Comparison of ENCODE assay signal across 13 cellular contexts in the genomic region with DNA sequence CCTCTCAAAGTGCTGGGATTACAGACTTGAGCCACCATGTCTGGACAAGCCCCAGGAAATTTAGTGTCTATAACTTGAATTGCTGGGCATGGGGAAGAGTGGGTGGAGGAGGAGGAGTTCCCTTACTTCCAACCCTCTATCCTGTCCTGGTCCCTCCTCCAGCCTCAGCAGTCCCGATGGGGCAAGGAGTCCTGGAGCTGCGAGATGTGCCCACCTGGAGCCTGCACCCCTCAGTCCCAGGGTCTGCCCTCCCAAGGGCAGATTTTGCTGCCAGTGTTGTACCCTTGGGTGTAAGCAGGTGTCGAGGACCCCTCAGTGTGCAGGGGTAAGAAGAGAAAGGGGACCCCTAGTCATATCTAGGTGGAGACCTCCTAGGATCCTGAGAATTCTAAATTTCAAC. TPM values are rescaled to one million over a fixed set of nuclear protein-coding genes. Genes with fewer than 3 reads are reported as not detected.
DNase-seq lines count a peak whose midpoint lies in the region; ATAC-seq, FAIRE-seq and TF ChIP-seq lines count a peak whose summit lies in the region.
"Had no signal": no experiment of that assay in that cellular context is flagged by ENCODE, and none has a peak within 500 bp of the region (broad histone marks: within the 10 kb centered on the region; RNA-seq: fewer than 3 reads in every experiment).

No MANE protein-coding gene starts in this region.

- ATAC-seq in CD4-positive, CD25-positive, alpha-beta regulatory T cell (ENCODE audit: low read depth in 2 of 2), result no peak
- no peak for ATAC-seq in effector memory CD8-positive, alpha-beta T cell (replicated peaks)
- no peak for ATAC-seq in psoas muscle
- no peak for ATAC-seq in HG03108 (IDR thresholded peaks at IDR 0.05; ENCODE audit: unreplicated experiment)
- ATAC-seq: pancreas, SK-N-SH treated with all-trans-retinoic acid at 6 μM for 48 hours had no signal

- DNase-seq in CD4-positive, CD25-positive, alpha-beta regulatory T cell, result no peak
- DNase-seq in HL-60 (ENCODE audit: low read depth in 1 of 2, low spot score in 1 of 2) (no peak), psoas muscle (peak in 1 of 2 donors; percentile 14), GM19239 (ENCODE audit: insufficient read length, low spot score) (no peak)
- DNase-seq in effector memory CD8-positive, alpha-beta T cell, result no peak
- no peak for DNase-seq in activated CD8-positive, alpha-beta memory T cell treated with anti-CD3 and anti-CD28 coated beads, Interleukin-2, amount 50 U/mL, for 4 hours
- DNase-seq: amniotic stem cell, cortex of kidney, NCI-H226, pancreas had no signal

- H3K9me3 ChIP-seq in CD4-positive, CD25-positive, alpha-beta regulatory T cell (ENCODE audit: control insufficient read depth in 2 of 2, low read length in 2 of 2), result no peaks in the 10 kb centered on the region
- H3K9me3 ChIP-seq in psoas muscle, result no peaks in the 10 kb centered on the region
- H3K9me3 ChIP-seq: pancreas had no signal

- H3K27me3 Mint-ChIP-seq in CD4-positive, CD25-positive, alpha-beta regulatory T cell, result no peaks in the 10 kb centered on the region
- H3K27me3 Mint-ChIP-seq in effector memory CD8-positive, alpha-beta T cell, result no peaks in the 10 kb centered on the region

- no peak for FAIRE-seq in GM19239 (lab: Jason Lieb, UNC)
- FAIRE-seq: pancreas had no signal

- peaks cover 43% of the 10 kb centered on the region for H3K4me1 ChIP-seq in CD4-positive, CD25-positive, alpha-beta regulatory T cell (ENCODE audit: control insufficient read depth, insufficient read depth, low read length, poor library complexity, severe bottlenecking)
- peaks cover 36% of the 10 kb centered on the region for H3K4me1 ChIP-seq in psoas muscle

- intact Hi-C loops in psoas muscle (cut with DNase I), result no loop called here

- H3K4me3 ChIP-seq in CD4-positive, CD25-positive, alpha-beta regulatory T cell (ENCODE audit: low read depth, low read length), result no peak overlapping the region
- H3K4me3 ChIP-seq in HL-60 (replicated peaks; ENCODE audit: insufficient read depth, low read length), result peak overlapping the region; percentile 70; the same call in 1 of the 2 replicates
- H3K4me3 ChIP-seq in psoas muscle, result no peak overlapping the region
- H3K4me3 ChIP-seq: lung had no signal

- peaks cover 0 to under 1% (median 0%) of the 10 kb centered on the region in 7 donors for H3K9me3 Mint-ChIP-seq in CD4-positive, CD25-positive, alpha-beta regulatory T cell
- no peaks in the 10 kb centered on the region for H3K9me3 Mint-ChIP-seq in effector memory CD8-positive, alpha-beta T cell

- H3K27ac Mint-ChIP-seq in CD4-positive, CD25-positive, alpha-beta regulatory T cell, result peak overlapping the region in 2 of 3 donors; percentile 72 to 78
- peak overlapping the region; percentile 16 to 51 for H3K27ac Mint-ChIP-seq in effector memory CD8-positive, alpha-beta T cell

- peaks cover 20% of the 10 kb centered on the region for H3K36me3 Mint-ChIP-seq in CD4-positive, CD25-positive, alpha-beta regulatory T cell
- peaks cover 15% of the 10 kb centered on the region for H3K36me3 Mint-ChIP-seq in effector memory CD8-positive, alpha-beta T cell (ENCODE audit: insufficient read depth)

- no peak overlapping the region for H3K27ac ChIP-seq in CD4-positive, CD25-positive, alpha-beta regulatory T cell (ENCODE audit: insufficient read depth, low read length, poor library complexity, severe bottlenecking)
- H3K27ac ChIP-seq in HL-60 (replicated peaks) (peak overlapping the region; percentile 99), psoas muscle (peak overlapping the region; percentile 73)

- H3K4me3 Mint-ChIP-seq in CD4-positive, CD25-positive, alpha-beta regulatory T cell, result peak overlapping the region; percentile 44 to 95 (median 48)
- peak overlapping the region in 1 of 2 donors; percentile 42 for H3K4me3 Mint-ChIP-seq in effector memory CD8-positive, alpha-beta T cell

- peaks cover 13% of the 10 kb centered on the region for H3K36me3 ChIP-seq in CD4-positive, CD25-positive, alpha-beta regulatory T cell (ENCODE audit: control insufficient read depth, insufficient read depth, low read length)
- H3K36me3 ChIP-seq in psoas muscle (ENCODE audit: insufficient read depth in 1 of 2, low read depth in 1 of 2), result no peaks in the 10 kb centered on the region

- no peaks in the 10 kb centered on the region for H3K27me3 ChIP-seq in CD4-positive, CD25-positive, alpha-beta regulatory T cell (ENCODE audit: control insufficient read depth, insufficient read depth, low read length)
- H3K27me3 ChIP-seq in HL-60 (ENCODE audit: insufficient read depth, poor library complexity, severe bottlenecking) (no peaks in the 10 kb centered on the region), psoas muscle (ENCODE audit: insufficient read depth in 3 of 3, low read length in 2 of 3) (no peaks in the 10 kb centered on the region)
- H3K27me3 ChIP-seq: pancreas had no signal

- 78 to 93% (median 83%) methylated on average over 3 of the region's 3 CpGs for WGBS in psoas muscle, 3 donors

- peaks cover 6 to 69% (median 42%) of the 10 kb centered on the region in 4 donors for H3K4me1 Mint-ChIP-seq in CD4-positive, CD25-positive, alpha-beta regulatory T cell
- H3K4me1 Mint-ChIP-seq in effector memory CD8-positive, alpha-beta T cell (ENCODE audit: low read depth in 2 of 2), result peaks cover 43 to 46% of the 10 kb centered on the region in 2 donors

- TF ChIP-seq CTCF in HL-60 (IDR thresholded peaks at IDR 0.05; ENCODE audit: insufficient read depth, low read length) (no peak), psoas muscle (IDR thresholded peaks at IDR 0.05) (no peak)

RNA-seq across cellular contexts. Expression of gene VAMP8, which starts 2.8 kb away (rescaled TPM):
- 105 TPM for total RNA-seq in CD4-positive, CD25-positive, alpha-beta regulatory T cell
- polyA plus RNA-seq in CD4-positive, CD25-positive, alpha-beta regulatory T cell, result 100 to 1,000 TPM; 393 to 484 (median 437) TPM
- total RNA-seq in psoas muscle, result 10 to 100 TPM; 11.7 to 15.7 (median 12.4) TPM
- polyA plus RNA-seq in psoas muscle, result 10 to 100 TPM; 16.6 to 25.4 (median 23.2) TPM

RNA-seq across cellular contexts. Expression of gene VAMP5, which starts 4.0 kb away (rescaled TPM):
- 54.8 TPM for total RNA-seq in CD4-positive, CD25-positive, alpha-beta regulatory T cell
- 100 to 1,000 TPM; 155 to 215 (median 185) TPM for polyA plus RNA-seq in CD4-positive, CD25-positive, alpha-beta regulatory T cell
- total RNA-seq in psoas muscle, result 10 to 100 TPM; 58.1 to 95.0 (median 83.2) TPM
- 100 to 1,000 TPM; 106 to 149 (median 128) TPM for polyA plus RNA-seq in psoas muscle

RNA-seq across cellular contexts. Expression of gene RNF181, which starts 15.3 kb away (rescaled TPM):
- 47.0 TPM for total RNA-seq in CD4-positive, CD25-positive, alpha-beta regulatory T cell
- 100 to 1,000 TPM; 233 to 297 (median 251) TPM for polyA plus RNA-seq in CD4-positive, CD25-positive, alpha-beta regulatory T cell
- 100 to 1,000 TPM in 1 of 4 donors, 10 to 100 TPM in 3; 84.7 to 107 (median 90.0) TPM for total RNA-seq in psoas muscle
- 100 to 1,000 TPM; 156 to 212 (median 184) TPM for polyA plus RNA-seq in psoas muscle

RNA-seq across cellular contexts. Expression of gene GGCX, which starts 18.9 kb away (rescaled TPM):
- 20.0 TPM for total RNA-seq in CD4-positive, CD25-positive, alpha-beta regulatory T cell
- 10 to 100 TPM; 16.7 to 28.1 (median 17.7) TPM for polyA plus RNA-seq in CD4-positive, CD25-positive, alpha-beta regulatory T cell
- 10 to 100 TPM; 20.1 to 25.3 (median 22.1) TPM for total RNA-seq in psoas muscle
- 10 to 100 TPM; 19.0 to 35.6 (median 30.7) TPM for polyA plus RNA-seq in psoas muscle

RNA-seq across cellular contexts. Expression of gene TMEM150A, which starts 22.3 kb away (rescaled TPM):
- 4.9 TPM for total RNA-seq in CD4-positive, CD25-positive, alpha-beta regulatory T cell
- polyA plus RNA-seq in CD4-positive, CD25-positive, alpha-beta regulatory T cell, result 10 to 100 TPM in 1 of 4 donors, 1 to 10 TPM in 3; 8.0 to 11.3 (median 9.1) TPM
- total RNA-seq in psoas muscle, result 10 to 100 TPM; 20.1 to 54.3 (median 30.9) TPM
- 10 to 100 TPM; 17.4 to 82.6 (median 40.3) TPM for polyA plus RNA-seq in psoas muscle
